ENCODE assay signal across 1 cellular context in genomic region chr7:99325597-99326407, GRCh38.
TF ChIP-seq lines count a peak whose summit lies in the region.

TSS of gene ARPC1A (plus strand) at chr7:99325898. CDS start at chr7:99333354, 7,456 bp downstream.

TF ChIP-seq in HepG2, 621 proteins besides CTCF, POLR2A, EP300 and RAD21 (continued from another document and continues in another):
- TF ChIP-seq JUND (CRISPR knock-in tag; IDR thresholded peaks at IDR 0.05) (no peak), ZNF615 (CRISPR knock-in tag; IDR thresholded peaks at IDR 0.05; ENCODE audit: borderline replicate concordance) (no peak), CBX2 (IDR thresholded peaks at IDR 0.05; ENCODE audit: low read depth, low read length) (no peak), CBX2 (CRISPR knock-in tag; IDR thresholded peaks at IDR 0.05; ENCODE audit: low read depth) (no peak), ISL2 (CRISPR knock-in tag; IDR thresholded peaks at IDR 0.05) (peak; percentile 65; the same call in 1 of the 2 replicates), ATF7 (IDR thresholded peaks at IDR 0.05) (no peak), ATF7 (CRISPR knock-in tag; IDR thresholded peaks at IDR 0.05) (no peak), THYN1 (CRISPR knock-in tag; IDR thresholded peaks at IDR 0.05; ENCODE audit: borderline replicate concordance, low read depth) (no peak), GPBP1L1 (CRISPR knock-in tag; IDR thresholded peaks at IDR 0.05) (no peak), MBD4 (IDR thresholded peaks at IDR 0.05; ENCODE audit: borderline replicate concordance, low read length) (no peak), GZF1 (CRISPR knock-in tag; IDR thresholded peaks at IDR 0.05) (no peak), ZNF687 (CRISPR knock-in tag; IDR thresholded peaks at IDR 0.05) (peak; percentile 95), CEBPG (CRISPR knock-in tag; IDR thresholded peaks at IDR 0.05) (no peak), TEAD2 (CRISPR knock-in tag; IDR thresholded peaks at IDR 0.05) (peak; percentile 69; the same call in 1 of the 2 replicates), ZMAT5 (CRISPR knock-in tag; IDR thresholded peaks at IDR 0.05; ENCODE audit: borderline replicate concordance, low read depth) (no peak), JARID2 (CRISPR knock-in tag; IDR thresholded peaks at IDR 0.05; ENCODE audit: insufficient replicate concordance) (peak; percentile 86), ZNF879 (CRISPR knock-in tag; IDR thresholded peaks at IDR 0.05) (no peak), ZNF629 (CRISPR knock-in tag; conservative IDR thresholded peaks at IDR 0.05) (0 out of 2 replicates have a peak, but pooled peaks have one; percentile 20), ARID5B (CRISPR knock-in tag; IDR thresholded peaks at IDR 0.05) (peak; percentile 63; the same call in 1 of the 2 replicates), ZNF891 (CRISPR knock-in tag; IDR thresholded peaks at IDR 0.05) (peak; percentile 89), ZFP37 (CRISPR knock-in tag; IDR thresholded peaks at IDR 0.05; ENCODE audit: borderline replicate concordance) (peak; percentile 90), PRDM10 (CRISPR knock-in tag; IDR thresholded peaks at IDR 0.05; ENCODE audit: low read depth) (peak; percentile 66; the same call in 1 of the 2 replicates), ZSCAN9 (CRISPR knock-in tag; IDR thresholded peaks at IDR 0.05; ENCODE audit: borderline replicate concordance) (peak; percentile 80; the same call in 1 of the 2 replicates), ZNF383 (CRISPR knock-in tag; IDR thresholded peaks at IDR 0.05; ENCODE audit: borderline replicate concordance) (no peak), POLR2AphosphoS5 (IDR thresholded peaks at IDR 0.05; ENCODE audit: low read depth, low read length) (peak; percentile 95), ARID2 (CRISPR knock-in tag; IDR thresholded peaks at IDR 0.05; ENCODE audit: borderline replicate concordance) (no peak), GMEB1 (CRISPR knock-in tag; IDR thresholded peaks at IDR 0.05; ENCODE audit: borderline replicate concordance) (peak; percentile 87), HNRNPK (IDR thresholded peaks at IDR 0.05; ENCODE audit: low read depth, low read length, poor library complexity, severe bottlenecking) (peak; percentile 51), CBX1 (IDR thresholded peaks at IDR 0.05; ENCODE audit: low read depth) (peak; percentile 40), ZNF230 (CRISPR knock-in tag; IDR thresholded peaks at IDR 0.05) (0 out of 2 replicates have a peak, but pooled peaks have one; percentile 60), TFDP1 (CRISPR knock-in tag; IDR thresholded peaks at IDR 0.05; ENCODE audit: borderline replicate concordance) (peak; percentile 86; the same call in 1 of the 2 replicates), ZSCAN25 (CRISPR knock-in tag; IDR thresholded peaks at IDR 0.05) (no peak), ZC3H13 (CRISPR knock-in tag; IDR thresholded peaks at IDR 0.05) (0 out of 2 replicates have a peak, but pooled peaks have one; percentile 37), TFDP2 (CRISPR knock-in tag; IDR thresholded peaks at IDR 0.05) (peak; percentile 91), GATAD2A (CRISPR knock-in tag; IDR thresholded peaks at IDR 0.05) (no peak), NFIC (IDR thresholded peaks at IDR 0.05; ENCODE audit: low read length) (no peak), IRF9 (CRISPR knock-in tag; IDR thresholded peaks at IDR 0.05; ENCODE audit: borderline replicate concordance) (peak; percentile 94), ZBTB43 (CRISPR knock-in tag; conservative IDR thresholded peaks at IDR 0.05) (peak; percentile 59)
